In genomic region chr1:159188375-159188788, GRCh38 we compare ENCODE assay signal across 9 cellular contexts. TPM values are rescaled to one million over a fixed set of nuclear protein-coding genes. Genes with fewer than 3 reads are reported as not detected.
DNase-seq lines count a peak whose midpoint lies in the region; ATAC-seq and TF ChIP-seq lines count a peak whose summit lies in the region.
"Had no signal": no experiment of that assay in that cellular context is flagged by ENCODE, and none has a peak within 500 bp of the region (broad histone marks: within the 10 kb centered on the region; RNA-seq: fewer than 3 reads in every experiment).

No MANE protein-coding gene starts in this region.

- peak overlapping the region; percentile 88 for H3K27ac Mint-ChIP-seq in memory B cell
- H3K27ac Mint-ChIP-seq: naive thymus-derived CD8-positive, alpha-beta T cell had no signal

- intact Hi-C loops in dorsolateral prefrontal cortex (cut with DNase I) (no loop called here), upper lobe of right lung (cut with DNase I) (no loop called here)

- H3K4me3 Mint-ChIP-seq in memory B cell: peak overlapping the region; percentile 94

- H3K27me3 ChIP-seq in dorsolateral prefrontal cortex (peaks cover 0 to 5% (median 0%) of the 10 kb centered on the region in 45 donors), upper lobe of right lung (peaks cover 4% of the 10 kb centered on the region)

- TF ChIP-seq CTCF in GM10266 (IDR thresholded peaks at IDR 0.05; ENCODE audit: control insufficient read depth, insufficient read depth, low read depth, missing control alignments) (no peak), dorsolateral prefrontal cortex (IDR thresholded peaks at IDR 0.05 in 54 of 56, conservative IDR thresholded peaks at IDR 0.05 in 2 of 56; ENCODE audit: low read depth in 1 of 56, partially characterized antibody in 56 of 56) (no peak), upper lobe of right lung (IDR thresholded peaks at IDR 0.05) (no peak)

- H3K27ac ChIP-seq in dorsolateral prefrontal cortex (peak overlapping the region in 1 of 59 donors; percentile 21), upper lobe of right lung (no peak overlapping the region)

- H3K36me3 ChIP-seq in upper lobe of right lung: no peaks in the 10 kb centered on the region

- H3K27me3 Mint-ChIP-seq in memory B cell: peaks cover 2% of the 10 kb centered on the region

- H3K4me1 Mint-ChIP-seq in memory B cell: peaks cover 29% of the 10 kb centered on the region

- ATAC-seq in GM21717 (IDR thresholded peaks at IDR 0.05; ENCODE audit: unreplicated experiment) (peak; percentile 91), memory B cell (ENCODE audit: low read depth) (peak; percentile 98), upper lobe of right lung (peak; percentile 94), HG02981 (IDR thresholded peaks at IDR 0.05; ENCODE audit: unreplicated experiment) (no peak), HG03097 (IDR thresholded peaks at IDR 0.05; ENCODE audit: low FRiP score, unreplicated experiment) (no peak)
- ATAC-seq: naive thymus-derived CD8-positive, alpha-beta T cell had no signal

- no peaks in the 10 kb centered on the region for H3K9me3 Mint-ChIP-seq in memory B cell
- H3K9me3 Mint-ChIP-seq: naive thymus-derived CD8-positive, alpha-beta T cell had no signal

- peak; percentile 74 for DNase-seq in GM10266 (ENCODE audit: extremely low spot score)
- DNase-seq in NAMALWA (ENCODE audit: low spot score): peak; percentile 81
- peak in 4 of 10 donors; percentile 35 to 67 (median 56) for DNase-seq in dorsolateral prefrontal cortex
- peak; percentile 61 to 66 for DNase-seq in memory B cell (ENCODE audit: low spot score in 2 of 2)
- peak; percentile 79 for DNase-seq in upper lobe of right lung

- H3K4me1 ChIP-seq in upper lobe of right lung: peaks cover 10% of the 10 kb centered on the region

- peak overlapping the region in 51 of 59 donors; percentile 8 to 57 (median 37) for H3K4me3 ChIP-seq in dorsolateral prefrontal cortex
- peak overlapping the region; percentile 28 for H3K4me3 ChIP-seq in upper lobe of right lung

- H3K36me3 Mint-ChIP-seq in memory B cell: no peaks in the 10 kb centered on the region
- H3K36me3 Mint-ChIP-seq: naive thymus-derived CD8-positive, alpha-beta T cell had no signal

- no peaks in the 10 kb centered on the region for H3K9me3 ChIP-seq in upper lobe of right lung

RNA-seq across cellular contexts. Expression of gene ACKR1, which starts 16.3 kb away (rescaled TPM):
- total RNA-seq in dorsolateral prefrontal cortex (10 to 100 TPM in 109 of 120 experiments, 1 to 10 TPM in 11; 5.2 to 55.9 (median 16.9) TPM), upper lobe of right lung (146 TPM)
- total RNA-seq: naive thymus-derived CD8-positive, alpha-beta T cell had no signal

RNA-seq across cellular contexts. Expression of gene CADM3, which starts 17.0 kb away (rescaled TPM):
- total RNA-seq in dorsolateral prefrontal cortex: 100 to 1,000 TPM in 119 of 120 experiments, 10 to 100 TPM in 1; 72.7 to 419 (median 287) TPM
- 1.7 TPM for total RNA-seq in upper lobe of right lung
- total RNA-seq: naive thymus-derived CD8-positive, alpha-beta T cell had no signal

Comparison
In these comparisons a context has a peak if more than half of its experiments do, and no peak if none do; other contexts are left out.
1. ATAC-seq: peak in GM21717 (single experiment), memory B cell (single experiment) and upper lobe of right lung (single experiment); none in HG02981 (single experiment) and HG03097 (single experiment).
2. RNA of gene CADM3, which starts 17.0 kb away (total RNA-seq): 72.7 to 419 TPM in dorsolateral prefrontal cortex; 1.7 TPM in upper lobe of right lung (single experiment); every median in the first group is over 10 times any median in the second.